Comparison of ENCODE assay signal across 10 cellular contexts in the genomic region with DNA sequence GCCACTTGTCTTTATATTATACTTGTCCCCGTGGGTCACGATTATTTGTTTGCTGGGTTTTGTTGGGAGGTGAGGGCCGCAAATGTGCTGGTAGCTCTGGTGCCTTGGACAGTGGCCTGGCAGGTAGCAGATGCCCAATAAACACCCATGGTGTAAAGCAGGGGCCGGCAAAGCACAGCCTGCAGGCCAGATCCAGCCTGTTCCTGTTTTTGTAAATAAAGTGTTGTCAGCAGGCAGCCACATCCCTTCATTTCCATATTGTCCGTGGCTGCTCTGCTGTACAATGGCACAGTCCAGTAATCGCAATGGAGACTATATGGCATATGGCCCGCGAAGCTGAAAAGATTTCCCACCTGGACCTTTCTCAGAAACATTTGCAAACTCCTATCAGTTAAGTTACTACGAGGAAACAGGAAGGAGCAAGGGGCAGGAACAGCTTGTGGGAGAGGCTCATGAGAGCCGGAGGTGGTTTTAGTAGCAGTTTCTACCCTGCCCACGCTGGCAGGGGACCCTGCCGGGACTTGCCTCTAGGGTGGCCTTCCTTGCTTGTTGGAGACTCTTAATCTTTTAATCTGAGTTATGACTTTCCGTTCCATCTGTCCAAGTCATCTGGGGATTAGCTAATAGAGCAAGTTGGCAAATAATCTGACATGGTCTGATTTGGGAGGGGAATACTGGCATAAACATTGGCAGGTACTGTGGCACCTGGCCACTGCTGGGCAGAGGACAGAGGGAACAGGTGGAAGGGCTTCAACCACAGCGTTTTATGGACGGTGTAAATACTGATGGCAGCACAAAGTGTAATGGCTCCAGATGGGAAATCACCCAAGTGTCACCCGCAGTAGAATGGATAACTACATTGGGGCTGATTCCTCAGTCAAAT. TPM values are rescaled to one million over a fixed set of nuclear protein-coding genes. Genes with fewer than 3 reads are reported as not detected.
A peak's percentile ranks its signal among the peaks of the same experiment; 100 is the strongest.
DNase-seq lines count a peak whose midpoint lies in the region; ATAC-seq, FAIRE-seq and TF ChIP-seq lines count a peak whose summit lies in the region.
"Had no signal": no experiment of that assay in that cellular context is flagged by ENCODE, and none has a peak within 500 bp of the region (broad histone marks: within the 10 kb centered on the region; RNA-seq: fewer than 3 reads in every experiment).

No MANE protein-coding gene starts in this region.

- H3K9me3 ChIP-seq in liver (ENCODE audit: control insufficient read depth in 4 of 4, low read length in 3 of 4) (no peaks in the 10 kb centered on the region), HepG2 (ENCODE audit: low read length) (no peaks in the 10 kb centered on the region)
- H3K9me3 ChIP-seq: tibial artery had no signal

- H2AFZ ChIP-seq in HepG2 (ENCODE audit: low read length): no peak overlapping the region

- intact Hi-C loops in HepG2 (cut with micrococcal nuclease; ENCODE audit: unreplicated experiment): no loop called here

- CTCF ChIA-PET in HepG2 (lab: Yijun Ruan, JAX; ENCODE audit: low intra/inter-chr PET ratio, low total read pairs): interaction anchor here (1.1 kb wide), 1 partner anchor 57 kb away, joined by 5 read pairs; no protein-coding TSS in a partner anchor

- H3K27me3 ChIP-seq in liver (ENCODE audit: control insufficient read depth in 4 of 4, insufficient read depth in 4 of 4, low read length in 3 of 4): no peaks in the 10 kb centered on the region
- no peaks in the 10 kb centered on the region for H3K27me3 ChIP-seq in HepG2 (ENCODE audit: control insufficient read depth in 1 of 2, insufficient read depth in 2 of 2, low read length in 2 of 2)
- H3K27me3 ChIP-seq: tibial artery had no signal

- DNase-seq in HepG2 (ENCODE audit: low spot score) (no peak), left lobe of liver (ENCODE audit: low spot score) (peak; percentile 55), T-helper 2 cell (no peak), NCI-H2227 treated with DMSO at 0.1 percent for 48 hours (lab: John Stamatoyannopoulos, UW) (no peak), NCI-H1048 (lab: John Stamatoyannopoulos, UW) (no peak), T-helper 1 cell (no peak)
- DNase-seq: activated CD8-positive, alpha-beta memory T cell treated with anti-CD3 and anti-CD28 coated beads for 24 hours; tibial artery had no signal

- H3K79me2 ChIP-seq in HepG2 (ENCODE audit: insufficient read depth, low read length): no peaks in the 10 kb centered on the region

- H3K36me3 ChIP-seq in liver (ENCODE audit: control insufficient read depth in 4 of 4, insufficient read depth in 3 of 4, low read depth in 1 of 4, low read length in 3 of 4): no peaks in the 10 kb centered on the region
- H3K36me3 ChIP-seq in HepG2 (replicated peaks in 1 of 2; ENCODE audit: control insufficient read depth in 1 of 2, insufficient read depth in 2 of 2, low read length in 2 of 2): no peaks in the 10 kb centered on the region
- H3K36me3 ChIP-seq: tibial artery had no signal

- TF ChIP-seq RAD21 in liver (IDR thresholded peaks at IDR 0.05) (no peak), HepG2 (CRISPR knock-in tag; IDR thresholded peaks at IDR 0.05) (no peak)

- H3K9ac ChIP-seq in liver (ENCODE audit: low read depth in 1 of 2, low read length in 2 of 2) (no peak overlapping the region), HepG2 (ENCODE audit: insufficient read depth, low read depth, low read length) (no peak overlapping the region)

- H3K4me1 ChIP-seq in liver (ENCODE audit: control insufficient read depth in 4 of 4, insufficient read depth in 4 of 4, low read length in 3 of 4): peaks cover 13 to 23% (median 17%) of the 10 kb centered on the region in 4 donors
- H3K4me1 ChIP-seq in HepG2 (ENCODE audit: insufficient read depth, low read length): 0 out of 2 replicates have a peak, but pooled peaks cover 9% of the 10 kb centered on the region

- POLR2A ChIA-PET in HepG2 (lab: Yijun Ruan, JAX): no interaction called here

- ATAC-seq in HepG2 (no peak), left lobe of liver (peak; percentile 77)

- BruUV-seq in HepG2 (replicated peaks; lab: Mats Ljungman, UMichigan): no TSS peak

- TF ChIP-seq CTCF in liver (IDR thresholded peaks at IDR 0.05; ENCODE audit: low read depth, low read length, missing input control) (no peak), HepG2 (CRISPR knock-in tag; IDR thresholded peaks at IDR 0.05) (no peak), VCaP (conservative IDR thresholded peaks at IDR 0.05) (no peak)

- WGBS in liver: 49% methylated on average over 16 of the region's 16 CpGs
- 94% methylated on average over 10 of the region's 16 CpGs for WGBS in HepG2 (ENCODE audit: low lambda C conversion rate)

- in situ Hi-C loops in HepG2 (cut with HindIII; ENCODE audit: extremely low pct_ligation_motif_present, low pct_unique_long_range_greater_than_20kb): no loop called here

- H3K4me2 ChIP-seq in HepG2 (ENCODE audit: low read depth, low read length): no peak overlapping the region

- H3K27ac ChIP-seq in liver (ENCODE audit: low read depth in 1 of 2, low read length in 2 of 2) (peak overlapping the region; percentile 37 to 80), HepG2 (ENCODE audit: extremely low read length, insufficient read depth, low read length) (no peak overlapping the region), VCaP (peak overlapping the region; percentile 5; the same call in 1 of the 2 replicates)

- no peaks in the 10 kb centered on the region for H4K20me1 ChIP-seq in HepG2 (ENCODE audit: insufficient read depth, low read length)

- no peak for TF ChIP-seq POLR2A in HepG2 (IDR thresholded peaks at IDR 0.05; ENCODE audit: insufficient read depth in 1 of 2, low read depth in 2 of 2, low read length in 2 of 2)

- no peak for FAIRE-seq in HepG2 (lab: Jason Lieb, UNC)

- TF ChIP-seq EP300 in HepG2 (IDR thresholded peaks at IDR 0.05; ENCODE audit: low read depth in 2 of 2, low read length in 2 of 2) (no peak), HepG2 (CRISPR knock-in tag; IDR thresholded peaks at IDR 0.05; ENCODE audit: borderline replicate concordance) (no peak)

- H3K4me3 ChIP-seq in liver (ENCODE audit: low read depth in 1 of 3, low read length in 3 of 3) (no peak overlapping the region), HepG2 (replicated peaks in 1 of 3; ENCODE audit: insufficient read depth in 1 of 3, low read depth in 2 of 3, low read length in 3 of 3) (no peak overlapping the region)
- H3K4me3 ChIP-seq: tibial artery had no signal

TF ChIP-seq in liver, 16 proteins besides CTCF, POLR2A, EP300 and RAD21 (continues in another document):
- peak; percentile 53 for TF ChIP-seq YY1 (IDR thresholded peaks at IDR 0.05)
- TF ChIP-seq HNF4G (IDR thresholded peaks at IDR 0.05): no peak

TF ChIP-seq in HepG2, 621 proteins besides CTCF, POLR2A, EP300 and RAD21:
- TF ChIP-seq ATAD3A (CRISPR knock-in tag; IDR thresholded peaks at IDR 0.05): no peak
- TF ChIP-seq ATM (IDR thresholded peaks at IDR 0.05; ENCODE audit: borderline replicate concordance): no peak
- TF ChIP-seq NFE2L1 (CRISPR knock-in tag; IDR thresholded peaks at IDR 0.05; ENCODE audit: borderline replicate concordance): no peak
- no peak for TF ChIP-seq MATR3 (CRISPR knock-in tag; IDR thresholded peaks at IDR 0.05)

RNA-seq across cellular contexts. Expression of a gene that starts 19.6 kb away (rescaled TPM):
- total RNA-seq in liver (10 to 100 TPM in 1 of 2 donors, 1 to 10 TPM in 1; 5.8 to 10.9 TPM), HepG2 (2016; rRNA removed; fragmentation: Illumina TruSeq; extraction: Trizol) (2.5 and 2.6 TPM in 2 replicates), left lobe of liver (9.6 TPM)
- polyA plus RNA-seq in liver (1 to 10 TPM; 1.5 to 2.2 TPM), HepG2 (2011; rRNA removed) (1.8 and 1.9 TPM in 2 replicates)
- 0.53 and 0.81 TPM in 2 replicates for total RNA-seq in HepG2 (2016; cell fraction: cytosol; rRNA removed; fragmentation: Illumina TruSeq; extraction: Trizol; ENCODE audit: low read depth)
- 2.4 and 2.7 TPM in 2 replicates for total RNA-seq in HepG2 (2016; cell fraction: insoluble cytoplasmic fraction; rRNA removed; fragmentation: Illumina TruSeq; extraction: Trizol)
- total RNA-seq in HepG2 (2016; cell fraction: membrane; rRNA removed; fragmentation: Illumina TruSeq; extraction: Trizol): 1.00 and 1.1 TPM in 2 replicates
- total RNA-seq in HepG2 (2016; cell fraction: nucleus; rRNA removed; fragmentation: Illumina TruSeq; extraction: Trizol): 2.7 and 3.0 TPM in 2 replicates
- polyA plus RNA-seq in HepG2 (2011; cell fraction: cytosol; rRNA removed): 2.3 and 2.4 TPM in 2 replicates
- 1.2 and 1.9 TPM in 2 replicates for polyA plus RNA-seq in HepG2 (2011; cell fraction: nucleus; rRNA removed)
- 1.6 and 1.9 TPM in 2 replicates for polyA plus RNA-seq in HepG2 (2012)
- polyA plus RNA-seq in HepG2 (2016; cell fraction: cytosol; fragmentation: Illumina TruSeq; extraction: Trizol; ENCODE audit: low read depth): 0.17 and 0.18 TPM in 2 replicates
- 1.6 and 1.7 TPM in 2 replicates for polyA plus RNA-seq in HepG2 (2016; cell fraction: insoluble cytoplasmic fraction; fragmentation: Illumina TruSeq; extraction: Trizol; ENCODE audit: low read depth)
- polyA plus RNA-seq in HepG2 (2016; cell fraction: membrane; fragmentation: Illumina TruSeq; extraction: Trizol; ENCODE audit: low read depth): 0.66 and 0.90 TPM in 2 replicates
- 2.5 and 2.8 TPM in 2 replicates for polyA plus RNA-seq in HepG2 (2016; cell fraction: nucleus; fragmentation: Illumina TruSeq; extraction: Trizol; ENCODE audit: insufficient read depth, low read depth)
- 1.7 and 8.7 TPM in 2 replicates for polyA minus RNA-seq in HepG2 (2011; rRNA and poly(A)+ RNA removed; ENCODE audit: low replicate concordance)
- 3.8 and 5.8 TPM in 2 replicates for polyA minus RNA-seq in HepG2 (2011; cell fraction: cytosol; rRNA and poly(A)+ RNA removed)
- 2.8 and 3.4 TPM in 2 replicates for polyA minus RNA-seq in HepG2 (2011; cell fraction: nucleus; rRNA and poly(A)+ RNA removed)
